ENCODE assay signal across 14 cellular contexts in the genomic region with DNA sequence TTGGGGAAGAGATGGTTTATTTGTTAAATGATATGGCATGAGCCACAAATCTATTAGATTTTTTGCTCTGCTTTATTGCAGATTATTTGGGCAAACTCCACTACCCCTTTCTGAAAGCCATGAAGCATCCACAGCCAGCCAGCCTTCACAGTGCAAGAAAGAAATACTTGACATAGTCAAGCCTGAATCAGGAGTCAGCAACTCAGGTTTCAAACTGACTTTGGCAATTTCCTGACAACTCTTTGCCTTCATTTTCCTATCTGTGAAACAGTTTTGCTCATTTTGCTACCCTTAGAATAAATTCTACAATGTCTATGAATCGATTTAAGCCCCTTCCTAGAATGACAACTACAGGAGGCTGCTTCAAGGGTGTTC.
"Had no signal": no experiment of that assay in that cellular context is flagged by ENCODE, and none has a peak within 500 bp of the region (broad histone marks: within the 10 kb centered on the region; RNA-seq: fewer than 3 reads in every experiment).

No MANE protein-coding gene starts in this region.

- H3K27me3 ChIP-seq: breast epithelium, spleen had no signal

- ATAC-seq: esophagus mucosa; naive thymus-derived CD4-positive, alpha-beta T cell had no signal

- H3K36me3 ChIP-seq: breast epithelium, spleen had no signal

- H3K4me3 ChIP-seq: breast epithelium, dorsolateral prefrontal cortex, lung, spleen had no signal

- H3K4me1 ChIP-seq: breast epithelium had no signal

- DNase-seq: activated CD4-positive, CD25-positive, alpha-beta regulatory T cell; activated naive CD4-positive, alpha-beta T cell treated with anti-CD3 and anti-CD28 coated beads, Interleukin-2, amount 50 U/mL, for 16 hours; activated T-cell treated with anti-CD3 and anti-CD28 coated beads, Interleukin-2, amount 50 U/mL, for 1 hour; aorta; dorsolateral prefrontal cortex; glutamatergic neuron; naive thymus-derived CD4-positive, alpha-beta T cell; SHP77; spleen; stimulated activated CD4-positive, alpha-beta T cell treated with anti-CD3 and anti-CD28 coated beads, Interleukin-2, amount 100 ng/mL, for 48 hours; stimulated activated CD8-positive, alpha-beta memory T cell treated with anti-CD3 and anti-CD28 coated beads, Interleukin-4, amount 100 ng/mL, for 48 hours had no signal

- H3K27ac ChIP-seq: breast epithelium, dorsolateral prefrontal cortex, spleen had no signal

- H3K9me3 ChIP-seq: breast epithelium had no signal
